8 cellular contexts compared by ENCODE assay signal in the genomic region with DNA sequence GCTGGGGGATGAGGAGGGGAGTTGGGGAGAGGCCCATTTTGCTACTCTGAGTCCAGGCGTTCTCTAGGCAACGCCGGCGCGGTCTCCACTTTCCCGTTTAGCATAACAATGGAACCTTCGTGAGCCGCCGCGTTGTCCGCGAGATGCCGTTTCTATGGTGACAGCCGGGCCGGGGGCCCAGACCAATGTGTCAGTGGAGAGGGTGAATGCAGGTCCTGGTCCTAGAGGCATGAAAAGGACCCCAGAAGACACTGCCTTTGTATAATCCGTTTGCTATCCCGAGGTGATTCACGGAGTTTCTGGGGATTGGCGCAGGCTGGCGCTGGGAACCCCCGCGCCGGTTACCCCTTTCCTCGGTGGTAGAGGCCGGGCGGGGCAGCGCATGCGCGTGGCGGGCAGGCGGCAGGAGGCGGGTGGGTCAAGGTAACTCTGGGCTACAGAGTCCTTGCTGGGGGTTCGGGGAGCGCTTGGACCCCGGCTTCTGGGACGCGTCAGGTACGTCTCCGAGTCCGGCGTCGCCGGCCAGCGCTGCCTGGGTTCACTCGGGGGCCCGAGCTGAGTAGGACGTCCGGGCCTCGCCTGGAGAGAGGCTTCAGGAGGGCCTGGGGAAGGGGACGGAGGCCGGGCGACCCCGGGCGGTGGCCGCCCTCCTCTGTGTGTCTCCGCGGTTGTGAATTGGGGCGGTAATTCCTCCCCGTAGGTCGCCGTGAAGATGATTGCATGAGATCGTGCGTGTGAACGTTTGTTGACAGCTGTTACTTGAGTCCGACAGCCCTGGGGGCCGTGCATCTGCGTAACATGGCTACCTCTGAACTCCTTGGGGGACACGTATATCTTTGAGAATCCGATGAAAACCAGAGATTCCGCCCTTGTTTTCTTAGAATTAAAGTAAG. TPM values are rescaled to one million over a fixed set of nuclear protein-coding genes. Genes with fewer than 3 reads are reported as not detected.
DNase-seq lines count a peak whose midpoint lies in the region; ATAC-seq, FAIRE-seq and TF ChIP-seq lines count a peak whose summit lies in the region.

A gene (plus strand): TSS at position 383 of the 893 bp plus-strand sequence. CDS start 11,417 bp downstream, outside the sequence.
A gene (minus strand): TSS at position 137 of the 893 bp plus-strand sequence. CDS start 6,224 bp downstream, outside the sequence.

- H3K36me3 Mint-ChIP-seq in T-helper 17 cell (ENCODE audit: low read depth): no peaks in the 10 kb centered on the region
- H3K36me3 Mint-ChIP-seq in progenitor cell of endocrine pancreas (ENCODE audit: insufficient read depth): peaks cover 6% of the 10 kb centered on the region

- no peaks in the 10 kb centered on the region for H3K27me3 Mint-ChIP-seq in T-helper 17 cell
- H3K27me3 Mint-ChIP-seq in progenitor cell of endocrine pancreas: no peaks in the 10 kb centered on the region

- no peaks in the 10 kb centered on the region for H3K27me3 ChIP-seq in upper lobe of right lung

- FAIRE-seq in GM12892 (lab: Jason Lieb, UNC): peak; percentile 97

- peaks cover 6% of the 10 kb centered on the region for H3K36me3 ChIP-seq in upper lobe of right lung

- intact Hi-C loops in left ventricle myocardium superior (cut with micrococcal nuclease) (no loop called here), upper lobe of right lung (cut with DNase I) (no loop called here)

- H3K4me3 ChIP-seq in upper lobe of right lung: peak within 1 kb of the TSS; percentile 95

- H3K4me3 Mint-ChIP-seq in T-helper 17 cell (peak within 1 kb of the TSS; percentile 94), progenitor cell of endocrine pancreas (ENCODE audit: low read depth) (peak within 1 kb of the TSS; percentile 94)

- peaks cover 11% of the 10 kb centered on the region for H3K4me1 ChIP-seq in upper lobe of right lung

- peak; percentile 31; the same call in 1 of the 2 replicates for TF ChIP-seq POLR2A in GM12892 (IDR thresholded peaks at IDR 0.05; ENCODE audit: low read depth, low read length)

- DNase-seq in GM12892 (ENCODE audit: insufficient read length) (peak; percentile 96), NCI-H1694 (lab: John Stamatoyannopoulos, UW) (peak; percentile 56), T-helper 17 cell (peak; percentile 81 to 86 (median 82)), left ventricle myocardium superior (peak; percentile 92), progenitor cell of endocrine pancreas (ENCODE audit: low spot score, unreplicated experiment) (peak; percentile 75), upper lobe of right lung (peak; percentile 95)

- H3K9me3 Mint-ChIP-seq in progenitor cell of endocrine pancreas (ENCODE audit: low read depth): no peaks in the 10 kb centered on the region

- peak; percentile 66 for ATAC-seq in HG02884 (IDR thresholded peaks at IDR 0.05; ENCODE audit: unreplicated experiment)
- peak; percentile 87 for ATAC-seq in T-helper 17 cell
- ATAC-seq in left ventricle myocardium superior: peak; percentile 97
- ATAC-seq in upper lobe of right lung: peak; percentile 96

- TF ChIP-seq CTCF in progenitor cell of endocrine pancreas (IDR thresholded peaks at IDR 0.05; ENCODE audit: unreplicated experiment) (no peak), upper lobe of right lung (IDR thresholded peaks at IDR 0.05) (no peak)

- H3K27ac ChIP-seq in angular gyrus (ENCODE audit: low read depth, low read length) (peak within 1 kb of the TSS; percentile 100), upper lobe of right lung (peak within 1 kb of the TSS; percentile 98)

- H3K4me1 Mint-ChIP-seq in T-helper 17 cell (peaks cover 17% of the 10 kb centered on the region), progenitor cell of endocrine pancreas (ENCODE audit: low read depth) (peaks cover 10% of the 10 kb centered on the region)

- peak within 1 kb of the TSS; percentile 96 for H3K27ac Mint-ChIP-seq in T-helper 17 cell
- H3K27ac Mint-ChIP-seq in progenitor cell of endocrine pancreas: peak within 1 kb of the TSS; percentile 100

- no peaks in the 10 kb centered on the region for H3K9me3 ChIP-seq in T-helper 17 cell (ENCODE audit: control insufficient read depth, low read length, poor library complexity, severe bottlenecking)
- no peaks in the 10 kb centered on the region for H3K9me3 ChIP-seq in upper lobe of right lung

RNA-seq across cellular contexts. Expression of the first gene that starts in this region (rescaled TPM):
- polyA plus RNA-seq in GM12892 (2012; ENCODE audit: missing spikeins): 11.0 TPM
- total RNA-seq in T-helper 17 cell: 10 to 100 TPM; 11.9 to 12.3 TPM
- total RNA-seq in left ventricle myocardium superior: 32.6 TPM
- 46.1 and 50.5 TPM in 2 replicates for total RNA-seq in progenitor cell of endocrine pancreas
- total RNA-seq in upper lobe of right lung: 34.6 TPM

RNA-seq across cellular contexts. Expression of the second gene that starts in this region (rescaled TPM):
- 1.1 TPM for polyA plus RNA-seq in GM12892 (2012; ENCODE audit: missing spikeins)
- total RNA-seq in T-helper 17 cell (under 1 TPM; 0.77 to 0.91 TPM), left ventricle myocardium superior (0.20 TPM), progenitor cell of endocrine pancreas (18.3 and 18.6 TPM in 2 replicates), upper lobe of right lung (0.98 TPM)

Comparison
In these comparisons a context has a peak if more than half of its experiments do, and no peak if none do; other contexts are left out.
1. Peak in every context shown above with its lines: DNase-seq, ATAC-seq, H3K4me3 ChIP-seq and H3K27ac ChIP-seq.